Comparison of ENCODE assay signal across 1 cellular context in the genomic region with DNA sequence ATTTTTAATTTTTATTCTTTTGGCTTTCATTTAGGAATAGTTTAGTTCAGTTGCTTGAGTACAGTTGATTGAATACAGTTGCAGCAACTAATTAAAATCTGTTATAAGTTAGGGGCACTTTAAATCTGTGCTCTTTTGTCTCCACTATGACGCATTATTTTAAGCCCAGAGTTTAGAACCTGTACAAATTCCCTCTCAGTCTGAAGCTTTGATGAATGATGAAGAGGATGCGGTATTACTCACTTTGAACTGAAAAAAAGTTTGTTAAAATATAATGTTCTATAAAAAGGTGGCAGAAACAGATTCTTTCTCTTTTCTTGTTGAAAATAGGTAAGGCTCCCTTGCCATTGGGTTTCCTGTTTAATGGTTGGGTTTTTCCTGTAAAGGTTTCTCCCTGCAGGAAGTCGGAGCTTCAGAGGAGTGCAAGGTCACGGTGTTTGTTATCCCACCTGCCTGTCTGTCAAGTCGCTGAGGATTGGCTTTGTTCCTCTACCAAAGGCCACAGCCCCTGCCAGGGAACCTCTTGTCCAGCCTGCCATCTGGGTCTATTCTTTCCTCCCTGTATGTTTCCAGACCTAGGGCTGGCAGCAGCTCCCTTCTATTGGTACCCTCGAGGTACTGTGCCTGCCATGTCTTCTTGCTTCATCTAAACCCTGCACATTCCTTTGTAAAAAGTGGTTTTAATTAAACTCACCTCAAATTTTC.
TF ChIP-seq lines count a peak whose summit lies in the region.

No MANE protein-coding gene starts in this region.

TF ChIP-seq in GM23338, 12 proteins besides CTCF, POLR2A, EP300 and RAD21:
- TF ChIP-seq, protein P1, sequence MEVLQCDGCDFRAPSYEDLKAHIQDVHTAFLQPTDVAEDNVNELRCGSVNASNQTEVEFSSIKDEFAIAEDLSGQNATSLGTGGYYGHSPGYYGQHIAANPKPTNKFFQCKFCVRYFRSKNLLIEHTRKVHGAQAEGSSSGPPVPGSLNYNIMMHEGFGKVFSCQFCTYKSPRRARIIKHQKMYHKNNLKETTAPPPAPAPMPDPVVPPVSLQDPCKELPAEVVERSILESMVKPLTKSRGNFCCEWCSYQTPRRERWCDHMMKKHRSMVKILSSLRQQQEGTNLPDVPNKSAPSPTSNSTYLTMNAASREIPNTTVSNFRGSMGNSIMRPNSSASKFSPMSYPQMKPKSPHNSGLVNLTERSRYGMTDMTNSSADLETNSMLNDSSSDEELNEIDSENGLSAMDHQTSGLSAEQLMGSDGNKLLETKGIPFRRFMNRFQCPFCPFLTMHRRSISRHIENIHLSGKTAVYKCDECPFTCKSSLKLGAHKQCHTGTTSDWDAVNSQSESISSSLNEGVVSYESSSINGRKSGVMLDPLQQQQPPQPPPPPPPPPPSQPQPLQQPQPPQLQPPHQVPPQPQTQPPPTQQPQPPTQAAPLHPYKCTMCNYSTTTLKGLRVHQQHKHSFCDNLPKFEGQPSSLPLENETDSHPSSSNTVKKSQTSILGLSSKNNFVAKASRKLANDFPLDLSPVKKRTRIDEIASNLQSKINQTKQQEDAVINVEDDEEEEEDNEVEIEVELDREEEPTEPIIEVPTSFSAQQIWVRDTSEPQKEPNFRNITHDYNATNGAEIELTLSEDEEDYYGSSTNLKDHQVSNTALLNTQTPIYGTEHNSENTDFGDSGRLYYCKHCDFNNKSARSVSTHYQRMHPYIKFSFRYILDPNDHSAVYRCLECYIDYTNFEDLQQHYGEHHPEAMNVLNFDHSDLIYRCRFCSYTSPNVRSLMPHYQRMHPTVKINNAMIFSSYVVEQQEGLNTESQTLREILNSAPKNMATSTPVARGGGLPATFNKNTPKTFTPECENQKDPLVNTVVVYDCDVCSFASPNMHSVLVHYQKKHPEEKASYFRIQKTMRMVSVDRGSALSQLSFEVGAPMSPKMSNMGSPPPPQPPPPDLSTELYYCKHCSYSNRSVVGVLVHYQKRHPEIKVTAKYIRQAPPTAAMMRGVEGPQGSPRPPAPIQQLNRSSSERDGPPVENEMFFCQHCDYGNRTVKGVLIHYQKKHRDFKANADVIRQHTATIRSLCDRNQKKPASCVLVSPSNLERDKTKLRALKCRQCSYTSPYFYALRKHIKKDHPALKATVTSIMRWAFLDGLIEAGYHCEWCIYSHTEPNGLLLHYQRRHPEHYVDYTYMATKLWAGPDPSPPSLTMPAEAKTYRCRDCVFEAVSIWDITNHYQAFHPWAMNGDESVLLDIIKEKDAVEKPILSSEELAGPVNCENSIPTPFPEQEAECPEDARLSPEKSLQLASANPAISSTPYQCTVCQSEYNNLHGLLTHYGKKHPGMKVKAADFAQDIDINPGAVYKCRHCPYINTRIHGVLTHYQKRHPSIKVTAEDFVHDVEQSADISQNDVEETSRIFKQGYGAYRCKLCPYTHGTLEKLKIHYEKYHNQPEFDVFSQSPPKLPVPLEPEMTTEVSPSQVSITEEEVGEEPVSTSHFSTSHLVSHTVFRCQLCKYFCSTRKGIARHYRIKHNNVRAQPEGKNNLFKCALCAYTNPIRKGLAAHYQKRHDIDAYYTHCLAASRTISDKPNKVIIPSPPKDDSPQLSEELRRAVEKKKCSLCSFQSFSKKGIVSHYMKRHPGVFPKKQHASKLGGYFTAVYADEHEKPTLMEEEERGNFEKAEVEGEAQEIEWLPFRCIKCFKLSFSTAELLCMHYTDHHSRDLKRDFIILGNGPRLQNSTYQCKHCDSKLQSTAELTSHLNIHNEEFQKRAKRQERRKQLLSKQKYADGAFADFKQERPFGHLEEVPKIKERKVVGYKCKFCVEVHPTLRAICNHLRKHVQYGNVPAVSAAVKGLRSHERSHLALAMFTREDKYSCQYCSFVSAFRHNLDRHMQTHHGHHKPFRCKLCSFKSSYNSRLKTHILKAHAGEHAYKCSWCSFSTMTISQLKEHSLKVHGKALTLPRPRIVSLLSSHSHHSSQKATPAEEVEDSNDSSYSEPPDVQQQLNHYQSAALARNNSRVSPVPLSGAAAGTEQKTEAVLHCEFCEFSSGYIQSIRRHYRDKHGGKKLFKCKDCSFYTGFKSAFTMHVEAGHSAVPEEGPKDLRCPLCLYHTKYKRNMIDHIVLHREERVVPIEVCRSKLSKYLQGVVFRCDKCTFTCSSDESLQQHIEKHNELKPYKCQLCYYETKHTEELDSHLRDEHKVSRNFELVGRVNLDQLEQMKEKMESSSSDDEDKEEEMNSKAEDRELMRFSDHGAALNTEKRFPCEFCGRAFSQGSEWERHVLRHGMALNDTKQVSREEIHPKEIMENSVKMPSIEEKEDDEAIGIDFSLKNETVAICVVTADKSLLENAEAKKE (CRISPR knock-in tag; IDR thresholded peaks at IDR 0.05) = no peak
- TF ChIP-seq CREB1 (CRISPR knock-in tag; IDR thresholded peaks at IDR 0.05; ENCODE audit: low read depth) (no peak), EZH2phosphoT487 (IDR thresholded peaks at IDR 0.05; ENCODE audit: unreplicated experiment) (no peak), ZNF114 (CRISPR knock-in tag; IDR thresholded peaks at IDR 0.05) (no peak), ZNF331 (CRISPR knock-in tag; IDR thresholded peaks at IDR 0.05; ENCODE audit: low read depth) (no peak), JUNB (IDR thresholded peaks at IDR 0.05; ENCODE audit: unreplicated experiment) (no peak), ETS1 (IDR thresholded peaks at IDR 0.05) (no peak), REST (IDR thresholded peaks at IDR 0.05; ENCODE audit: unreplicated experiment) (no peak), STAT1 (IDR thresholded peaks at IDR 0.05; ENCODE audit: unreplicated experiment) (no peak), POLR2AphosphoS5 (IDR thresholded peaks at IDR 0.05; ENCODE audit: low read depth) (no peak), EZH2 (IDR thresholded peaks at IDR 0.05; ENCODE audit: low read depth, unreplicated experiment) (no peak), NANOG (IDR thresholded peaks at IDR 0.05; ENCODE audit: borderline replicate concordance) (no peak)
